In the genomic region with DNA sequence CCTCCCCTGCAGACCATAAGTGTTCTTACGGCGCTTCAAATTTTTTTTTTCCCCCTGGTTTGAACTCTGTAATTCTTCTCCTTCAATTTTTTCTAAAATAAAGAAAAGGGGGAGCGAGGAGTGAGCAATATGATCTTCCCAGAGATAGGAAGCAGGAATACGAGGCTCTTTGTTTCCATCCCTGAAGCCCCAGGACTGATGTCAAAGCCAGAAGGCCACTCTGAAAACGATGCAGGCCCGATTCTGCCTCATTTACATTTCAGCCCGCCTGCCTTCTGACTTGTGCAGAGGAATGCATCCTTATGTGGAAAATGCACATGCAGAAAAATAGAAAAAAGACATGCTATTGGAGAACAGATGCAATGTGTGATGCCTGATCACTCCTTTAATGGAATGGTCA, we compare ENCODE assay signal across 16 cellular contexts.
DNase-seq lines count a peak whose midpoint lies in the region; ATAC-seq and TF ChIP-seq lines count a peak whose summit lies in the region.
"Had no signal": no experiment of that assay in that cellular context is flagged by ENCODE, and none has a peak within 500 bp of the region (broad histone marks: within the 10 kb centered on the region; RNA-seq: fewer than 3 reads in every experiment).

No MANE protein-coding gene starts in this region.

- no peaks in the 10 kb centered on the region for H3K27me3 ChIP-seq in H7 (ENCODE audit: control insufficient read depth, insufficient read depth, low read length)
- H3K27me3 ChIP-seq in dorsolateral prefrontal cortex = peaks cover 0 to 18% (median 0%) of the 10 kb centered on the region in 45 donors
- no peaks in the 10 kb centered on the region for H3K27me3 ChIP-seq in gastrocnemius medialis
- H3K27me3 ChIP-seq: SJCRH30 had no signal

- H3K9me3 ChIP-seq in gastrocnemius medialis = no peaks in the 10 kb centered on the region
- H3K9me3 ChIP-seq: SJCRH30 had no signal

- DNase-seq in H7 (peak; percentile 48), dorsolateral prefrontal cortex (peak in 1 of 10 donors; percentile 37), midbrain (lab: John Stamatoyannopoulos, UW) (peak; percentile 17), substantia nigra (lab: John Stamatoyannopoulos, UW) (peak in 6 of 49 donors; percentile 3 to 21 (median 6)), gastrocnemius medialis (no peak)
- DNase-seq: GOT3, Karpas-422, MV-4-11, NCI-H1105 treated with DMSO at 0.1 percent for 48 hours, NCI-H2029 treated with DMSO at 0.1 percent for 48 hours, NCI-H524 treated with DMSO at 0.1 percent for 48 hours, OCI-M1 had no signal

- TF ChIP-seq CTCF in dorsolateral prefrontal cortex (IDR thresholded peaks at IDR 0.05 in 54 of 56, conservative IDR thresholded peaks at IDR 0.05 in 2 of 56; ENCODE audit: low read depth in 1 of 56, partially characterized antibody in 56 of 56) = no peak
- no peak for TF ChIP-seq CTCF in gastrocnemius medialis (IDR thresholded peaks at IDR 0.05 in 4 of 5, conservative IDR thresholded peaks at IDR 0.05 in 1 of 5)

- H3K27ac ChIP-seq in dorsolateral prefrontal cortex (peak overlapping the region in 37 of 59 donors; percentile 1 to 81 (median 55)), substantia nigra (ENCODE audit: low read depth, low read length, poor library complexity, severe bottlenecking) (peak overlapping the region; percentile 1), gastrocnemius medialis (no peak overlapping the region)
- H3K27ac ChIP-seq: SJCRH30 had no signal

- ATAC-seq in HG03108 (IDR thresholded peaks at IDR 0.05; ENCODE audit: unreplicated experiment) = no peak
- no peak for ATAC-seq in GM19455 (IDR thresholded peaks at IDR 0.05; ENCODE audit: unreplicated experiment)
- ATAC-seq in gastrocnemius medialis = no peak
- ATAC-seq: GM12878 had no signal

- no peak for TF ChIP-seq POLR2A in gastrocnemius medialis (IDR thresholded peaks at IDR 0.05)

- H3K36me3 ChIP-seq in H7 (replicated peaks; ENCODE audit: control insufficient read depth, insufficient read depth, low read length) = no peaks in the 10 kb centered on the region
- H3K36me3 ChIP-seq in gastrocnemius medialis = no peaks in the 10 kb centered on the region
- H3K36me3 ChIP-seq: SJCRH30 had no signal

- in situ Hi-C loops in gastrocnemius medialis (cut with MboI; ENCODE audit: low sequenced_read_pairs in 4 of 4) = loop anchor here in 1 of 4 donors (25.0 kb wide), 1 partner anchor 215 kb away; no protein-coding TSS in a partner anchor

- intact Hi-C loops in dorsolateral prefrontal cortex (cut with DNase I) (loop anchor here (5.0 to 10.0 kb wide), 4 partner anchors 255 to 1447 kb away; a partner anchor contains a TSS), gastrocnemius medialis (cut with DNase I; ENCODE audit: low total_unique reads) (no loop called here)

- no peak overlapping the region for H3K4me3 ChIP-seq in H7 (ENCODE audit: insufficient read depth, low read depth, low read length)
- peak overlapping the region in 1 of 59 donors; percentile 34 for H3K4me3 ChIP-seq in dorsolateral prefrontal cortex
- no peak overlapping the region for H3K4me3 ChIP-seq in gastrocnemius medialis
- H3K4me3 ChIP-seq: GM12878 had no signal

- peaks cover 0 to 5% of the 10 kb centered on the region in 2 donors for H3K4me1 ChIP-seq in gastrocnemius medialis
- H3K4me1 ChIP-seq: SJCRH30 had no signal

Comparison
In these comparisons a context has a peak if more than half of its experiments do, and no peak if none do; other contexts are left out.
1. DNase-seq: peak in H7 (single experiment) and midbrain (single experiment); none in gastrocnemius medialis (0 of 2).
2. H3K27ac ChIP-seq: peak in dorsolateral prefrontal cortex (37 of 59) and substantia nigra (single experiment); none in gastrocnemius medialis (0 of 4).